ENCODE assay signal across 18 cellular contexts in the genomic region with DNA sequence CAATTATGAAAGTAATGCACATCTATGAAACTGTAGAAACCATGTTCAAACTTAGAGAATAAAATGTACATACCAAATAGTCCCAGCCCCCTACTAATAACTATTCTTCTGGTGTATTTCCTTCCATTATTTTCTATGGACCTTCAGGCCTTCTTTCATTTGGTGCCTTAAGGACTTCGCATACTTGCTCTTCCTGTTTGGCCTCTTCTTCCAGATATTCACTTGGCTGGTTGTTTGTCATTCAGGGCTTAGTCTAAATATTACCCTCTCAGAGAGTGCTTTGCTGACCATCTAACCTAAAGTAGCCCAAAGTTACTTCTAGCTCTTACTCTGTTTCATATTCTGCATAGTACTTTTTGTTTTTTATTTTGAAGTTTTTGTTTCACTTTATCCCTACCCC.
DNase-seq lines count a peak whose midpoint lies in the region; ATAC-seq and TF ChIP-seq lines count a peak whose summit lies in the region.
"Had no signal": no experiment of that assay in that cellular context is flagged by ENCODE, and none has a peak within 500 bp of the region (broad histone marks: within the 10 kb centered on the region; RNA-seq: fewer than 3 reads in every experiment).

No MANE protein-coding gene starts in this region.

- POLR2A ChIA-PET in activated CD4-positive, alpha-beta T cell treated with anti-CD3 and anti-CD28 coated beads, Interleukin-2, amount 10 ng/mL, durations not matched to agents 7 days and 5 days (lab: Charles Lee), result no interaction called here

- ATAC-seq in GM23338, result peak; percentile 28; the same call in 1 of the 3 replicates
- ATAC-seq: HepG2 had no signal

- H2BK15ac ChIP-seq in mesendoderm (replicated peaks; ENCODE audit: low read depth), result no peak overlapping the region

- H3K4me2 ChIP-seq in GM23338, result peak overlapping the region; percentile 65; the same call in 1 of the 2 replicates
- no peak overlapping the region for H3K4me2 ChIP-seq in mesendoderm (ENCODE audit: low read length)

- no peak overlapping the region for H2AFZ ChIP-seq in GM23338

- H3K36me3 ChIP-seq in GM23338 (ENCODE audit: insufficient read depth), result no peaks in the 10 kb centered on the region
- no peaks in the 10 kb centered on the region for H3K36me3 ChIP-seq in mesendoderm (ENCODE audit: control insufficient read depth, insufficient read depth, low read length)

- H3K4me3 ChIP-seq in GM23338 (no peak overlapping the region), LNCaP clone FGC (ENCODE audit: low read depth, low read length) (no peak overlapping the region), epithelial cell of esophagus (ENCODE audit: low read length) (no peak overlapping the region), mesendoderm (ENCODE audit: low read length) (no peak overlapping the region)

- no peaks in the 10 kb centered on the region for H3K36me3 Mint-ChIP-seq in GM23338 (ENCODE audit: low read depth)
- no peaks in the 10 kb centered on the region for H3K36me3 Mint-ChIP-seq in activated CD4-positive, alpha-beta T cell treated with anti-CD3 and anti-CD28 coated beads, Interleukin-2, amount 10 ng/mL, durations not matched to agents 7 days and 5 days (ENCODE audit: low read depth)
- H3K36me3 Mint-ChIP-seq: IgD-negative memory B cell had no signal

- CTCF ChIA-PET in activated CD4-positive, alpha-beta T cell treated with anti-CD3 and anti-CD28 coated beads, Interleukin-2, amount 10 ng/mL, durations not matched to agents 7 days and 5 days (lab: Charles Lee), result interaction anchor here (0.7 kb wide), 1 partner anchor 13 kb away, joined by 3 read pairs; no protein-coding TSS in a partner anchor

- H2BK120ac ChIP-seq in mesendoderm (ENCODE audit: low read depth, low read length), result no peak overlapping the region

- no peak overlapping the region for H3K18ac ChIP-seq in mesendoderm (ENCODE audit: low read length)

- no peak overlapping the region for H2AK5ac ChIP-seq in mesendoderm (ENCODE audit: low read length)

- H3K9me2 ChIP-seq in GM23338 (ENCODE audit: insufficient read depth), result no peaks in the 10 kb centered on the region

- H3K27me3 ChIP-seq in GM23338 (ENCODE audit: insufficient read depth) (no peaks in the 10 kb centered on the region), mesendoderm (ENCODE audit: insufficient read depth, low read length, poor library complexity) (no peaks in the 10 kb centered on the region)

- H3K9ac ChIP-seq in mesendoderm (ENCODE audit: low read length), result no peak overlapping the region

- peaks cover 20% of the 10 kb centered on the region for H3K4me1 Mint-ChIP-seq in GM23338
- no peaks in the 10 kb centered on the region for H3K4me1 Mint-ChIP-seq in activated CD4-positive, alpha-beta T cell treated with anti-CD3 and anti-CD28 coated beads, Interleukin-2, amount 10 ng/mL, durations not matched to agents 7 days and 5 days
- H3K4me1 Mint-ChIP-seq: IgD-negative memory B cell had no signal

- WGBS in mesendoderm (ENCODE audit: extremely low coverage, insufficient coverage, low lambda C conversion rate), result no CpG with 5 or more reads among the region's 1 CpG

- no peak overlapping the region for H4K8ac ChIP-seq in mesendoderm (ENCODE audit: low read depth, low read length)

- H4K20me1 ChIP-seq in GM23338 (replicated peaks; ENCODE audit: insufficient read depth), result no peaks in the 10 kb centered on the region

- TF ChIP-seq CTCF in GM23338 (conservative IDR thresholded peaks at IDR 0.05; ENCODE audit: low read depth in 2 of 2) (no peak), LNCaP clone FGC (IDR thresholded peaks at IDR 0.05; ENCODE audit: control insufficient read depth, extremely low read depth, insufficient read depth) (no peak), epithelial cell of esophagus (IDR thresholded peaks at IDR 0.05; ENCODE audit: insufficient read depth, low read depth, low read length, missing control alignments) (no peak)

- H3K27ac Mint-ChIP-seq in GM23338, result no peak overlapping the region
- H3K27ac Mint-ChIP-seq in activated CD4-positive, alpha-beta T cell treated with anti-CD3 and anti-CD28 coated beads, Interleukin-2, amount 10 ng/mL, durations not matched to agents 7 days and 5 days, result no peak overlapping the region
- H3K27ac Mint-ChIP-seq: CD4-positive, alpha-beta T cell; H9; IgD-negative memory B cell had no signal

- peaks cover 11% of the 10 kb centered on the region for H3K4me1 ChIP-seq in GM23338 (ENCODE audit: insufficient read depth)
- no peaks in the 10 kb centered on the region for H3K4me1 ChIP-seq in mesendoderm (ENCODE audit: control insufficient read depth, low read depth, low read length)

- 0 out of 3 replicates have a peak overlapping the region, but pooled peaks have one; percentile 10 for H3K4me3 Mint-ChIP-seq in GM23338
- H3K4me3 Mint-ChIP-seq in activated CD4-positive, alpha-beta T cell treated with anti-CD3 and anti-CD28 coated beads, Interleukin-2, amount 10 ng/mL, durations not matched to agents 7 days and 5 days, result no peak overlapping the region
- H3K4me3 Mint-ChIP-seq: CD4-positive, alpha-beta T cell; H9; IgD-negative memory B cell had no signal

- H3F3A ChIP-seq in GM23338 (replicated peaks; ENCODE audit: low read depth), result no peaks in the 10 kb centered on the region

- no peaks in the 10 kb centered on the region for H3K9me3 Mint-ChIP-seq in GM23338
- H3K9me3 Mint-ChIP-seq in activated CD4-positive, alpha-beta T cell treated with anti-CD3 and anti-CD28 coated beads, Interleukin-2, amount 10 ng/mL, durations not matched to agents 7 days and 5 days, result no peaks in the 10 kb centered on the region
- H3K9me3 Mint-ChIP-seq: CD4-positive, alpha-beta T cell; IgD-negative memory B cell had no signal

- H3K56ac ChIP-seq in mesendoderm (ENCODE audit: low read length), result no peak overlapping the region

- H3K79me2 ChIP-seq in GM23338 (replicated peaks; ENCODE audit: insufficient read depth), result no peaks in the 10 kb centered on the region
- no peaks in the 10 kb centered on the region for H3K79me2 ChIP-seq in mesendoderm (ENCODE audit: control insufficient read depth, insufficient read depth, low read length)

- no peak overlapping the region for H3K23ac ChIP-seq in mesendoderm (ENCODE audit: low read length)

- H3K27ac ChIP-seq in GM23338 (ENCODE audit: low read depth) (no peak overlapping the region), mesendoderm (ENCODE audit: low read depth, low read length) (no peak overlapping the region)
- H3K27ac ChIP-seq: C4-2B had no signal

- no peak overlapping the region for H2BK5ac ChIP-seq in mesendoderm (ENCODE audit: low read length)

- no peak overlapping the region for H3K4ac ChIP-seq in mesendoderm (ENCODE audit: low read depth, low read length)

- no peak overlapping the region for H4K5ac ChIP-seq in mesendoderm (ENCODE audit: low read length)

- no peaks in the 10 kb centered on the region for H3K79me1 ChIP-seq in mesendoderm (ENCODE audit: low read length)

- DNase-seq in GM23338 (ENCODE audit: low spot score), result peak; percentile 38
- DNase-seq in LNCaP clone FGC (ENCODE audit: low read depth), result peak; percentile 0
- peak; percentile 0 for DNase-seq in epithelial cell of esophagus (ENCODE audit: low read depth)
- DNase-seq in mesendoderm, result peak; percentile 49
- no peak for DNase-seq in activated CD4-positive, alpha-beta T cell treated with anti-CD3 and anti-CD28 coated beads, Interleukin-2, amount 10 ng/mL, durations not matched to agents 7 days and 5 days
- no peak for DNase-seq in DMS153 treated with DMSO at 0.1 percent for 48 hours (lab: John Stamatoyannopoulos, UW; ENCODE audit: unreplicated experiment)
- DNase-seq in NCI-H1417 (lab: John Stamatoyannopoulos, UW), result no peak
- DNase-seq: AML-193; Calu3; CD4-positive, alpha-beta T cell; DMS79; GF-D8; GOT3; H9; KBM-7 had no signal

- peaks cover 2% of the 10 kb centered on the region for H3K27me3 Mint-ChIP-seq in GM23338 (ENCODE audit: insufficient read depth, low read depth, poor library complexity)
- H3K27me3 Mint-ChIP-seq in activated CD4-positive, alpha-beta T cell treated with anti-CD3 and anti-CD28 coated beads, Interleukin-2, amount 10 ng/mL, durations not matched to agents 7 days and 5 days, result no peaks in the 10 kb centered on the region

TF ChIP-seq in GM23338, 12 proteins besides CTCF, POLR2A, EP300 and RAD21 (continues in another document):
- TF ChIP-seq EZH2 (IDR thresholded peaks at IDR 0.05; ENCODE audit: low read depth, unreplicated experiment) (no peak), ZNF331 (CRISPR knock-in tag; IDR thresholded peaks at IDR 0.05; ENCODE audit: low read depth) (no peak), NANOG (IDR thresholded peaks at IDR 0.05; ENCODE audit: borderline replicate concordance) (no peak), ZNF114 (CRISPR knock-in tag; IDR thresholded peaks at IDR 0.05) (no peak), POLR2AphosphoS5 (IDR thresholded peaks at IDR 0.05; ENCODE audit: low read depth) (no peak)

Comparison
In these comparisons a context has a peak if more than half of its experiments do, and no peak if none do; other contexts are left out.
1. DNase-seq: peak in GM23338 (single experiment), LNCaP clone FGC (single experiment), epithelial cell of esophagus (single experiment) and mesendoderm (single experiment); none in activated CD4-positive, alpha-beta T cell treated with anti-CD3 and anti-CD28 coated beads, Interleukin-2, amount 10 ng/mL, durations not matched to agents 7 days and 5 days (single experiment), DMS153 treated with DMSO at 0.1 percent for 48 hours (single experiment) and NCI-H1417 (0 of 3).